Comparison of ENCODE assay signal across 1 cellular context in the genomic region with DNA sequence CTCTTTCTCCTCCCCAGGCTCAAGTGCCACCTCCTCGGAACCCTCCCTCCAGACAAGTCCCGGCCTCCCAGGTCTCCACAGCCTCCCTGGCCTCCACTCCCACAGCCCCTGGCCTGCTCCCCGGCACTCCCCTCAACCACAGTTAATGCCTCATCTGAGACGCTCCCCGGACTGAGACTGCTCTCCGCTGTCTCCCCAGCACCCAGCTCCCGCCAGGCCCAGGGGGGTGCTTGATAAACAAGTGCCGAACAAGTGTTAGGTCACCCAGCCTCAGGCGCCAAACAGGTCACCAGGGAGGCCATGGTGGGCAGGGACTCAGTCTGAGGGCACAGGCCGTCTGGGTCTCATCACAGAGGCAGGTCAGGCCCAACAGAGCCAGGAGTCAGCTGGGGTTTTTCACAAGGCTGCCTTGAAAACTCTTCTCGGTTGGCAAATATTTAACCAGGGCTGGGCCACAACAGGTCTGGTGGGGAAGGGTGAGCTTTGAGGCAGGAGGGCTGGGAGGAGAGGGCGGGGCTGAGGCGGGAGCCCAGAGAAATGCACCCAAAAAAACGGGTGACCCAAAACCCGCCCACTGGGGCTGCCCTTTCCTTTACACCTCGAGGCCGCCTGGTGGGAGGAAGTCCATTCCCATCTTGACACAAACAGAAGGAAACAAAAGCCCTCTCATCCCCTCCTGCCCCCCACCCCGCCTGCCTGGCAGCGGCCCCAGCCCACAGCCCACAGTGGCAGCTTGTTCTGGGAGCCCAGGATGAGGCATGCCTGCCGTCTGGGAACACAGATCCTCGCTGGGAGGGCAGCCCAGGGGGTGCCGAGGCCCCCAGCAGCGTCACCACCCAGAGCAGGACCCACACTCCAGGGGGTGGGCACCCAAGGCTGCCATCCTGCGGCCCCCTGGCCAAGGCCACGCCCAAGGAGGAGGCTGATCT.
TF ChIP-seq lines count a peak whose summit lies in the region.

No MANE protein-coding gene starts in this region.

TF ChIP-seq in WTC11, 78 proteins besides CTCF, POLR2A, EP300 and RAD21 (continued from another document):
- TF ChIP-seq, protein P1, sequence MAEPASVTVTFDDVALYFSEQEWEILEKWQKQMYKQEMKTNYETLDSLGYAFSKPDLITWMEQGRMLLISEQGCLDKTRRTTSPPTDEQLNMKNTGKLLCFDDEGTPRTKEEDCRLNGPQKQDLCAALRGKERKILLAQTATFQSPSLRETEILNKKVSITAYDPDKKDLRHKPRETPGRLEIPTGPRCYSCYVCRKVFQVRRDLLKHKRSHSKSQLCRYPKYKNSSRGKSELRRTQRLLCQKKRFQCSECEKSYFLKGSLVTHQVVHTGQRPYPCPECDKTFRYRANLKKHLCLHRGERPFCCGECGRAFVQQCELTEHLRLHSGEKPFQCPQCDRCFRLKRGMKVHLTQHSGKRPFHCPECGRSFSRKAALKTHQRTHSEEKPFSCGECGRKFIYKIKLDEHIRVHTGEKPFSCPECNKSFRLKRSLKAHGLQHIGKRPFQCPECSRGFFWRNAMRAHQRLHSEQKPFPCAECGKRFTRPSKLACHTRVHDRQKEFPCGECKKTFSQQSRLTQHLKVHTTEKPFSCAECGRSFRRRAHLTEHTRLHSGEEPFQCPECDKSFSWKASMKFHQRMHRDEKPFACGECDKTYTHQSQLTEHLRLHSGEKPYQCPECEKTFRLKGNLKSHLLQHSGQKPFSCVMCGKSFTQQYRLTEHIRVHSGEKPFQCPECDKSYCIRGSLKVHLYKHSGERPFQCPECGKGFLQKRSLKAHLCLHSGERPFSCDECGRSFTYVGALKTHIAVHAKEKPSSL (CRISPR knock-in tag; conservative IDR thresholded peaks at IDR 0.05) = no peak
